1 cellular context compared by ENCODE assay signal in genomic region chr4:126604273-126604867, GRCh38.
TF ChIP-seq lines count a peak whose summit lies in the region.

No MANE protein-coding gene starts in this region.

TF ChIP-seq in HEK293, 187 proteins besides CTCF, POLR2A, EP300 and RAD21 (continued from another document):
- TF ChIP-seq, protein P1, sequence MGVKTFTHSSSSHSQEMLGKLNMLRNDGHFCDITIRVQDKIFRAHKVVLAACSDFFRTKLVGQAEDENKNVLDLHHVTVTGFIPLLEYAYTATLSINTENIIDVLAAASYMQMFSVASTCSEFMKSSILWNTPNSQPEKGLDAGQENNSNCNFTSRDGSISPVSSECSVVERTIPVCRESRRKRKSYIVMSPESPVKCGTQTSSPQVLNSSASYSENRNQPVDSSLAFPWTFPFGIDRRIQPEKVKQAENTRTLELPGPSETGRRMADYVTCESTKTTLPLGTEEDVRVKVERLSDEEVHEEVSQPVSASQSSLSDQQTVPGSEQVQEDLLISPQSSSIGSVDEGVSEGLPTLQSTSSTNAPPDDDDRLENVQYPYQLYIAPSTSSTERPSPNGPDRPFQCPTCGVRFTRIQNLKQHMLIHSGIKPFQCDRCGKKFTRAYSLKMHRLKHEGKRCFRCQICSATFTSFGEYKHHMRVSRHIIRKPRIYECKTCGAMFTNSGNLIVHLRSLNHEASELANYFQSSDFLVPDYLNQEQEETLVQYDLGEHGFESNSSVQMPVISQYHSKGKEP (tag by site-specific recombination; IDR thresholded peaks at IDR 0.05) = no peak
- no peak for TF ChIP-seq ZNF112 (tag by site-specific recombination; IDR thresholded peaks at IDR 0.05)
